Comparison of ENCODE assay signal across 14 cellular contexts in the genomic region with DNA sequence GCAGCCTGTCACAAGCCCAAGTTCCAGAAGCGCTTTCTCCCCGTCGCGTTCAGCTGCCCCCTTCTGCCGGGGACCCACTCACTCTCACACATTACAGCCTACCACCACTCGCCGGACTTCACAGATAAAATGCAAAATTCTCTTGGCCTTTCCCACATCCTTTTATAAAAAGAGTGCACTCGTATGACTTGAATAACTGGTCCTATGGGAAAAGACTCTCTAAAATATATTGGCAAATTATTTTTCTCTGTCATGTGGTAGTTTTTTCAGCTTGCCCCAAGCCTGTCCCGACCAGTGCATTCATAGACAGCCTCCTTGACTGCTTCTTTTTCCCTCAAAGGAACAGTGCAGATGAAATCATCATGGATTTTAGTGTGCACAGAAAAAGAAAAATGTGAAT. TPM values are rescaled to one million over a fixed set of nuclear protein-coding genes. Genes with fewer than 3 reads are reported as not detected.
DNase-seq lines count a peak whose midpoint lies in the region; ATAC-seq, FAIRE-seq and TF ChIP-seq lines count a peak whose summit lies in the region.
"Had no signal": no experiment of that assay in that cellular context is flagged by ENCODE, and none has a peak within 500 bp of the region (broad histone marks: within the 10 kb centered on the region; RNA-seq: fewer than 3 reads in every experiment).

No MANE protein-coding gene starts in this region.

- POLR2A ChIA-PET in naive thymus-derived CD4-positive, alpha-beta T cell (lab: Charles Lee) = no interaction called here

- no peaks in the 10 kb centered on the region for H3K9me3 ChIP-seq in astrocyte (ENCODE audit: insufficient read depth, low read depth, low read length)
- no peaks in the 10 kb centered on the region for H3K9me3 ChIP-seq in naive thymus-derived CD4-positive, alpha-beta T cell (ENCODE audit: control insufficient read depth in 2 of 3, low read length in 3 of 3)

- no peak for DNase-seq in GM23338 (ENCODE audit: low spot score)
- no peak for DNase-seq in astrocyte (ENCODE audit: low read depth)
- DNase-seq in foreskin keratinocyte = peak in 1 of 2 donors; percentile 27
- no peak for DNase-seq in osteocyte (ENCODE audit: extremely low spot score, unreplicated experiment)
- DNase-seq in naive thymus-derived CD4-positive, alpha-beta T cell = no peak
- no peak for DNase-seq in CD1c-positive myeloid dendritic cell (ENCODE audit: extremely low spot score)
- DNase-seq in HT-29 (ENCODE audit: low spot score) = no peak
- no peak for DNase-seq in stimulated activated naive CD4-positive, alpha-beta T cell treated with Interleukin-2 at 50 U/mL for 16 hours (lab: John Stamatoyannopoulos, UW)
- DNase-seq: activated B cell treated with CpG ODN at 0.5 μM for 24 hours; activated T-cell treated with anti-CD3 and anti-CD28 coated beads for 4 hours; EL; NCI-H748 treated with DMSO at 0.1 percent for 48 hours; stimulated activated CD4-positive, alpha-beta T cell treated with anti-CD3 and anti-CD28 coated beads, Interleukin-4, amount 100 ng/mL, for 1 hour; stimulated activated naive CD8-positive, alpha-beta T cell treated with anti-CD3 and anti-CD28 coated beads, Interleukin-15, Interleukin-2, amounts not matched to agents 100 U/mL and 50 U/mL, for 24 hours had no signal

- no peaks in the 10 kb centered on the region for H3K9me2 ChIP-seq in GM23338 (ENCODE audit: insufficient read depth)

- H3K4me2 ChIP-seq in GM23338 (peak overlapping the region; percentile 91), astrocyte (ENCODE audit: low read length) (peak overlapping the region; percentile 94)

- no peaks in the 10 kb centered on the region for H3K36me3 Mint-ChIP-seq in GM23338 (ENCODE audit: low read depth)
- peaks cover 12% of the 10 kb centered on the region for H3K36me3 Mint-ChIP-seq in astrocyte (ENCODE audit: low read depth, unreplicated experiment)
- H3K36me3 Mint-ChIP-seq in osteocyte (ENCODE audit: unreplicated experiment) = peaks cover 23% of the 10 kb centered on the region
- no peaks in the 10 kb centered on the region for H3K36me3 Mint-ChIP-seq in naive thymus-derived CD4-positive, alpha-beta T cell

- H3K4me3 Mint-ChIP-seq in GM23338 (peak overlapping the region; percentile 78), astrocyte (ENCODE audit: unreplicated experiment) (peak overlapping the region; percentile 99), osteocyte (ENCODE audit: unreplicated experiment) (peak overlapping the region; percentile 99)
- no peak overlapping the region for H3K4me3 Mint-ChIP-seq in naive thymus-derived CD4-positive, alpha-beta T cell
- H3K4me3 Mint-ChIP-seq: activated B cell treated with CpG ODN at 0.5 μM for 24 hours had no signal

- H3K27me3 Mint-ChIP-seq in GM23338 (ENCODE audit: insufficient read depth, low read depth, poor library complexity) (peaks cover 21% of the 10 kb centered on the region), astrocyte (ENCODE audit: low read depth, unreplicated experiment) (no peaks in the 10 kb centered on the region), osteocyte (ENCODE audit: unreplicated experiment) (no peaks in the 10 kb centered on the region)
- H3K27me3 Mint-ChIP-seq in naive thymus-derived CD4-positive, alpha-beta T cell = peaks cover 53 to 81% (median 64%) of the 10 kb centered on the region in 5 donors

- no peak for FAIRE-seq in astrocyte (lab: Jason Lieb, UNC)

- H3K4me1 Mint-ChIP-seq in GM23338 (peaks cover 72% of the 10 kb centered on the region), astrocyte (ENCODE audit: low read depth, unreplicated experiment) (peaks cover 29% of the 10 kb centered on the region), osteocyte (ENCODE audit: unreplicated experiment) (peaks cover 63% of the 10 kb centered on the region)
- H3K4me1 Mint-ChIP-seq in naive thymus-derived CD4-positive, alpha-beta T cell = peaks cover 0 to 27% (median 20%) of the 10 kb centered on the region in 7 donors

- H3F3A ChIP-seq in GM23338 (replicated peaks; ENCODE audit: low read depth) = peaks cover 7% of the 10 kb centered on the region; the same call in 1 of the 2 replicates

- CTCF ChIA-PET in naive thymus-derived CD4-positive, alpha-beta T cell (lab: Charles Lee) = no interaction called here

- ATAC-seq in GM23338 = no peak
- ATAC-seq in foreskin keratinocyte = no peak
- no peak for ATAC-seq in naive thymus-derived CD4-positive, alpha-beta T cell
- ATAC-seq: stimulated activated naive CD8-positive, alpha-beta T cell treated with anti-CD3 and anti-CD28 coated beads, Interleukin-15, Interleukin-2, amounts not matched to agents 100 U/mL and 50 U/mL, for 24 hours had no signal

- H3K79me2 ChIP-seq in GM23338 (replicated peaks; ENCODE audit: insufficient read depth) = 0 out of 2 replicates have a peak, but pooled peaks cover 10% of the 10 kb centered on the region
- H3K79me2 ChIP-seq in astrocyte (ENCODE audit: insufficient read depth, low read length) = peaks cover 84% of the 10 kb centered on the region

- TF ChIP-seq CTCF in GM23338 (conservative IDR thresholded peaks at IDR 0.05; ENCODE audit: low read depth in 2 of 2) (no peak; a peak in 1 of 4 replicates), astrocyte (IDR thresholded peaks at IDR 0.05; ENCODE audit: insufficient read depth, low read depth, low read length) (no peak), foreskin keratinocyte (conservative IDR thresholded peaks at IDR 0.05) (no peak), osteocyte (IDR thresholded peaks at IDR 0.05) (no peak)

- H4K20me1 ChIP-seq in GM23338 (replicated peaks; ENCODE audit: insufficient read depth) (no peaks in the 10 kb centered on the region), astrocyte (ENCODE audit: insufficient read depth, low read length) (peaks cover 38% of the 10 kb centered on the region)

- H3K36me3 ChIP-seq in GM23338 (ENCODE audit: insufficient read depth) (no peaks in the 10 kb centered on the region), astrocyte (ENCODE audit: insufficient read depth, low read length) (peaks cover 15% of the 10 kb centered on the region)
- H3K36me3 ChIP-seq in naive thymus-derived CD4-positive, alpha-beta T cell (ENCODE audit: control insufficient read depth in 2 of 3, insufficient read depth in 3 of 3, low read length in 3 of 3) = no peaks in the 10 kb centered on the region

- H3K9ac ChIP-seq in astrocyte (ENCODE audit: low read length) = peak overlapping the region; percentile 98

- H3K4me1 ChIP-seq in GM23338 (ENCODE audit: insufficient read depth) (peaks cover 75% of the 10 kb centered on the region), astrocyte (ENCODE audit: insufficient read depth, low read length) (peaks cover 33% of the 10 kb centered on the region), foreskin keratinocyte (peaks cover 11% of the 10 kb centered on the region)
- H3K4me1 ChIP-seq in naive thymus-derived CD4-positive, alpha-beta T cell (ENCODE audit: control insufficient read depth in 2 of 2, insufficient read depth in 2 of 2, low read length in 2 of 2) = peaks cover 0 to 8% of the 10 kb centered on the region in 2 donors

- H2AFZ ChIP-seq in GM23338 (peak overlapping the region; percentile 57), astrocyte (ENCODE audit: low read depth, low read length) (no peak overlapping the region)

- peaks cover 21% of the 10 kb centered on the region for H3K27me3 ChIP-seq in GM23338 (ENCODE audit: insufficient read depth)
- no peaks in the 10 kb centered on the region for H3K27me3 ChIP-seq in astrocyte (ENCODE audit: insufficient read depth, low read length)
- H3K27me3 ChIP-seq in foreskin keratinocyte = no peaks in the 10 kb centered on the region
- H3K27me3 ChIP-seq in naive thymus-derived CD4-positive, alpha-beta T cell (ENCODE audit: control insufficient read depth in 2 of 2, insufficient read depth in 2 of 2, low read length in 2 of 2) = no peaks in the 10 kb centered on the region

- no peak overlapping the region for H3K27ac Mint-ChIP-seq in GM23338
- H3K27ac Mint-ChIP-seq in astrocyte (ENCODE audit: unreplicated experiment) = peak overlapping the region; percentile 82
- H3K27ac Mint-ChIP-seq in osteocyte (ENCODE audit: unreplicated experiment) = peak overlapping the region; percentile 99
- H3K27ac Mint-ChIP-seq in naive thymus-derived CD4-positive, alpha-beta T cell = no peak overlapping the region
- H3K27ac Mint-ChIP-seq: activated B cell treated with CpG ODN at 0.5 μM for 24 hours had no signal

- H3K4me3 ChIP-seq in GM23338 (peak overlapping the region; percentile 69), astrocyte (ENCODE audit: insufficient read depth, low read depth, low read length) (peak overlapping the region; percentile 91)
- no peak overlapping the region for H3K4me3 ChIP-seq in naive thymus-derived CD4-positive, alpha-beta T cell (ENCODE audit: low read length)

- no peaks in the 10 kb centered on the region for H3K9me3 Mint-ChIP-seq in GM23338
- no peaks in the 10 kb centered on the region for H3K9me3 Mint-ChIP-seq in astrocyte (ENCODE audit: unreplicated experiment)
- no peaks in the 10 kb centered on the region for H3K9me3 Mint-ChIP-seq in osteocyte (ENCODE audit: unreplicated experiment)
- H3K9me3 Mint-ChIP-seq in naive thymus-derived CD4-positive, alpha-beta T cell = no peaks in the 10 kb centered on the region
- H3K9me3 Mint-ChIP-seq: activated B cell treated with CpG ODN at 0.5 μM for 24 hours had no signal

- H3K27ac ChIP-seq in GM23338 (ENCODE audit: low read depth) = no peak overlapping the region
- H3K27ac ChIP-seq in astrocyte (ENCODE audit: low read depth, low read length) = peak overlapping the region; percentile 91
- H3K27ac ChIP-seq in foreskin keratinocyte = peak overlapping the region; percentile 88
- H3K27ac ChIP-seq in naive thymus-derived CD4-positive, alpha-beta T cell (ENCODE audit: low read depth, low read length) = no peak overlapping the region

- intact Hi-C loops in naive thymus-derived CD4-positive, alpha-beta T cell (cut with micrococcal nuclease) = loop anchor here in 1 of 2 donors (5.0 kb wide), 1 partner anchor 1374 kb away; no protein-coding TSS in a partner anchor

TF ChIP-seq in GM23338, 12 proteins besides CTCF, POLR2A, EP300 and RAD21 (continues in another document):
- no peak for TF ChIP-seq ZNF331 (CRISPR knock-in tag; IDR thresholded peaks at IDR 0.05; ENCODE audit: low read depth)

RNA-seq across cellular contexts. Expression of a gene that starts 1.3 kb away (rescaled TPM):
- total RNA-seq in GM23338 (2014; rRNA removed; shearing (Covaris generic)) = 0.94 and 1.0 TPM in 2 replicates
- 1.0 and 1.3 TPM in 2 replicates for polyA plus RNA-seq in GM23338 (2016; fragmentation: Nextera tagmentation; extraction: Ambion mirVana)
- total RNA-seq in astrocyte = 103 and 164 TPM in 2 replicates
- 67.9 and 117 TPM in 2 replicates for total RNA-seq in foreskin keratinocyte
- polyA plus RNA-seq in foreskin keratinocyte = 28.3 and 51.9 TPM in 2 replicates
- 198 and 199 TPM in 2 replicates for total RNA-seq in osteocyte
- total RNA-seq in naive thymus-derived CD4-positive, alpha-beta T cell = under 1 TPM in 3 of 5 experiments, not detected in 2; 0.16 to 0.34 (median 0.29) TPM
- not detected for polyA plus RNA-seq in naive thymus-derived CD4-positive, alpha-beta T cell
- not detected in 2 replicates for total RNA-seq in HT-29 (2014; rRNA removed; shearing (Covaris generic))

Comparison
In these comparisons a context has a peak if more than half of its experiments do, and no peak if none do; other contexts are left out.
1. H3K27ac ChIP-seq: peak in astrocyte (single experiment) and foreskin keratinocyte (single experiment); none in GM23338 (single experiment) and naive thymus-derived CD4-positive, alpha-beta T cell (single experiment).
2. H3K27ac Mint-ChIP-seq: peak in astrocyte (single experiment) and osteocyte (single experiment); none in GM23338 (single experiment) and naive thymus-derived CD4-positive, alpha-beta T cell (0 of 9).
3. H3K4me3 Mint-ChIP-seq: peak in GM23338 (single experiment), astrocyte (single experiment) and osteocyte (single experiment); none in naive thymus-derived CD4-positive, alpha-beta T cell (0 of 10).
4. RNA of a gene that starts 1.3 kb away (total RNA-seq): 198 to 199 TPM in osteocyte, 103 to 164 TPM in astrocyte and 67.9 to 117 TPM in foreskin keratinocyte; 0.94 to 1.0 TPM in GM23338, 0.16 to 0.34 TPM in naive thymus-derived CD4-positive, alpha-beta T cell and not detected in HT-29; every median in the first group is over 10 times any median in the second.